ENCODE assay signal across 8 cellular contexts in the genomic region with DNA sequence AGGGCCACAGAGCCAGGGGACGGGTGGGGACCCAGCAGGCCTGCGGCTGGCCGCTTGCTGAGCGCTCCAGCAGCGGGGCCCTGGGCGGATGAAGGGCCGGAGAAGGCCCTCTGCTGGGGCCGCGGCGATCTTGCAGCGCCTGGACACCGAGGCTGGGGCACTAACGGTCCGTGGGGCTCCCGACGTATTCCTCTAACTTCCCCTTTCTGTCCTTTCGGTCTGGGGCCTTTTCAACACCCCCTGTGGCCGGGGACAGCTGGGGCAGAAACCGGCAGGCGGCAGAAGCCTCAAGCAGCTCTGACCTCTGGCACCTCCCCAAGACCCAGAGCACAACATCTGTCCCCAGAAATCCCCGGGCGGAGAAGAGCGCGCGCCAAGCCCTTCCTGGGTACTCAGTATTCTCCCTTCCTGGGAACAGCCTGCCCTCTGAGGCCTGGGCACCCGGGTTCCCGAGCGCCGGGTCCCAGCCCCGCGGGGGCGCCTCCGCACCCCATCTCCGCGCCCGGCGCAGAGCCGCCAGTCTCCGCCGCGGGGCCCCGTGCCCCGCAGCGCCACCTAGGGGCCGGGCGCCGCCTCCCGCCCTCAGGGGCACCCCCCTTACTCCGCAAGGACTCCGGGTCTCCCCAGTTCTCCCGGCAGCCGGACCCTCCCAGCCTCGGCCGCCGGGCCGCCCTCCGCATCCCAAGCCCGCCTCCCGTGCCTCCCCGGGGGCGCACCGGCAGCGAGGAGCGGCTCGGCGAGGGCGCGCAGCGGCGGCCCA. TPM values are rescaled to one million over a fixed set of nuclear protein-coding genes. Genes with fewer than 3 reads are reported as not detected.
A peak's percentile ranks its signal among the peaks of the same experiment; 100 is the strongest.
DNase-seq lines count a peak whose midpoint lies in the region; ATAC-seq, FAIRE-seq and TF ChIP-seq lines count a peak whose summit lies in the region.

No MANE protein-coding gene starts in this region.

- no peak for TF ChIP-seq POLR2A in stomach (IDR thresholded peaks at IDR 0.05)

- H3K27me3 Mint-ChIP-seq in CD4-positive, alpha-beta memory T cell: no peaks in the 10 kb centered on the region
- no peaks in the 10 kb centered on the region for H3K27me3 Mint-ChIP-seq in natural killer cell (ENCODE audit: low read depth in 2 of 2)

- ATAC-seq in GM19455 (IDR thresholded peaks at IDR 0.05; ENCODE audit: unreplicated experiment) (peak; percentile 47), HG03558 (IDR thresholded peaks at IDR 0.05; ENCODE audit: extremely low read depth, unreplicated experiment) (peak; percentile 28), natural killer cell (peak; percentile 59 to 83 (median 68))

- H3K27ac Mint-ChIP-seq in CD4-positive, alpha-beta memory T cell: peak overlapping the region; percentile 86 to 95 (median 94)
- H3K27ac Mint-ChIP-seq in natural killer cell: peak overlapping the region; percentile 77 to 88

- H3K9me3 Mint-ChIP-seq in CD4-positive, alpha-beta memory T cell: peaks cover 0 to 2% (median 0%) of the 10 kb centered on the region in 8 donors
- no peaks in the 10 kb centered on the region for H3K9me3 Mint-ChIP-seq in natural killer cell

- H3K4me1 Mint-ChIP-seq in CD4-positive, alpha-beta memory T cell: peaks cover 50 to 79% (median 60%) of the 10 kb centered on the region in 4 donors
- peaks cover 58 to 62% of the 10 kb centered on the region in 2 donors for H3K4me1 Mint-ChIP-seq in natural killer cell

- peak; percentile 60 for TF ChIP-seq CTCF in fibroblast of pulmonary artery (IDR thresholded peaks at IDR 0.05; ENCODE audit: low read length, missing control alignments)
- peak; percentile 88 for TF ChIP-seq CTCF in natural killer cell (IDR thresholded peaks at IDR 0.05)
- peak in 5 of 7 experiments; percentile 45 to 90 (median 66) for TF ChIP-seq CTCF in stomach (IDR thresholded peaks at IDR 0.05)

- H3K4me1 ChIP-seq in CD4-positive, alpha-beta memory T cell (ENCODE audit: insufficient read depth, low read length): peaks cover 69% of the 10 kb centered on the region
- H3K4me1 ChIP-seq in stomach: peaks cover 15 to 64% (median 43%) of the 10 kb centered on the region in 4 donors

- H3K4me3 Mint-ChIP-seq in CD4-positive, alpha-beta memory T cell: peak overlapping the region; percentile 83 to 93 (median 87)
- H3K4me3 Mint-ChIP-seq in natural killer cell: peak overlapping the region; percentile 86

- no peak for TF ChIP-seq EP300 in stomach (IDR thresholded peaks at IDR 0.05)

- no peak for FAIRE-seq in RCC 7860 (lab: Jason Lieb, UNC)

- CTCF ChIA-PET in CD4-positive, alpha-beta memory T cell (lab: Charles Lee; ENCODE audit: partially characterized antibody): interaction anchor here (1.0 to 9.6 kb wide), 8 partner anchors 9 to 541 kb away, joined by 3 to 117 read pairs (median 39); no protein-coding TSS in a partner anchor

- H3K9me3 ChIP-seq in CD4-positive, alpha-beta memory T cell (ENCODE audit: control insufficient read depth in 1 of 2, low read length in 2 of 2): no peaks in the 10 kb centered on the region
- H3K9me3 ChIP-seq in stomach: no peaks in the 10 kb centered on the region

- no peaks in the 10 kb centered on the region for H3K36me3 ChIP-seq in CD4-positive, alpha-beta memory T cell (ENCODE audit: insufficient read depth, low read length)
- no peaks in the 10 kb centered on the region for H3K36me3 ChIP-seq in stomach

- DNase-seq in CD4-positive, alpha-beta memory T cell: peak; percentile 70 to 89 (median 81)
- DNase-seq in RCC 7860 (ENCODE audit: low spot score) (peak; percentile 53), fibroblast of pulmonary artery (ENCODE audit: low read depth) (peak; percentile 71), natural killer cell (peak; percentile 78), stomach (peak; percentile 76)
- DNase-seq in activated T-helper 9 cell treated with anti-CD3 and anti-CD28 coated beads, Interleukin-2, amount 50 U/mL, for 16 hours (ENCODE audit: low read depth): peak; percentile 68

- WGBS in stomach, 5 donors: 0 to 1% (median 0%) methylated on average over 33 to 70 of the region's 70 CpGs

- H3K27ac ChIP-seq in CD4-positive, alpha-beta memory T cell (ENCODE audit: low read depth, low read length): peak overlapping the region; percentile 87
- H3K27ac ChIP-seq in stomach: peak overlapping the region; percentile 87 to 94 (median 93)

- H3K36me3 Mint-ChIP-seq in CD4-positive, alpha-beta memory T cell: peaks cover 0 to 12% of the 10 kb centered on the region in 2 donors
- H3K36me3 Mint-ChIP-seq in natural killer cell: no peaks in the 10 kb centered on the region

- POLR2A ChIA-PET in CD4-positive, alpha-beta memory T cell (lab: Charles Lee; ENCODE audit: partially characterized antibody): interaction anchor here (0.6 to 2.9 kb wide), 3 partner anchors 11 to 228 kb away, joined by 3 to 26 read pairs (median 10); no protein-coding TSS in a partner anchor

- intact Hi-C loops in CD4-positive, alpha-beta memory T cell (cut with micrococcal nuclease): loop anchor here (1.0 kb wide), 2 partner anchors 224 to 550 kb away; no protein-coding TSS in a partner anchor
- intact Hi-C loops in natural killer cell (cut with micrococcal nuclease): loop anchor here (5.0 to 10.0 kb wide), 3 partner anchors 224 to 1618 kb away; a partner anchor contains a TSS
- intact Hi-C loops in stomach (cut with DNase I; ENCODE audit: low total_unique reads): loop anchor here (10.0 kb wide), 1 partner anchor 92 kb away; no protein-coding TSS in a partner anchor

- peak overlapping the region in 1 of 2 donors; percentile 48 for H3K4me3 ChIP-seq in CD4-positive, alpha-beta memory T cell (ENCODE audit: low read length in 2 of 2)
- H3K4me3 ChIP-seq in fibroblast of pulmonary artery (replicated peaks; ENCODE audit: low read depth, low read length): peak overlapping the region; percentile 75
- peak overlapping the region; percentile 70 to 80 (median 76) for H3K4me3 ChIP-seq in stomach

- H3K27me3 ChIP-seq in CD4-positive, alpha-beta memory T cell (ENCODE audit: insufficient read depth, low read length): no peaks in the 10 kb centered on the region
- H3K27me3 ChIP-seq in stomach: peaks cover 0 to 3% (median 0%) of the 10 kb centered on the region in 3 donors

RNA-seq across cellular contexts. Expression of a gene that starts 0.6 kb away (rescaled TPM):
- 10 to 100 TPM; 30.9 to 31.5 TPM for total RNA-seq in CD4-positive, alpha-beta memory T cell
- 10 to 100 TPM; 32.4 to 61.3 TPM for polyA plus RNA-seq in CD4-positive, alpha-beta memory T cell
- total RNA-seq in natural killer cell (10 to 100 TPM; 48.5 to 73.5 (median 68.8) TPM), stomach (10 to 100 TPM in 3 of 5 donors, 1 to 10 TPM in 2; 4.6 to 38.8 (median 12.6) TPM)
- polyA plus RNA-seq in stomach: 10 to 100 TPM in 1 of 3 donors, 1 to 10 TPM in 2; 2.4 to 10.7 (median 3.8) TPM
